Comparison of ENCODE assay signal across 14 cellular contexts in genomic region chr2:159795781-159796667, GRCh38. TPM values are rescaled to one million over a fixed set of nuclear protein-coding genes. Genes with fewer than 3 reads are reported as not detected.
DNase-seq lines count a peak whose midpoint lies in the region; ATAC-seq and TF ChIP-seq lines count a peak whose summit lies in the region.
"Had no signal": no experiment of that assay in that cellular context is flagged by ENCODE, and none has a peak within 500 bp of the region (broad histone marks: within the 10 kb centered on the region; RNA-seq: fewer than 3 reads in every experiment).

No MANE protein-coding gene starts in this region.

- H3K27ac ChIP-seq in right cardiac atrium (ENCODE audit: low read length), result no peak overlapping the region
- no peak overlapping the region for H3K27ac ChIP-seq in WERI-Rb-1
- H3K27ac ChIP-seq: neural progenitor cell had no signal

- H3K27me3 Mint-ChIP-seq in dendritic cell treated with granulocyte-macrophage colony-stimulating factor and Interleukin-4, amounts not matched to agents 40 ng/mL and 50 ng/mL, for 4 days, result no peaks in the 10 kb centered on the region
- H3K27me3 Mint-ChIP-seq in naive B cell, result peaks cover 0 to 6% (median 0%) of the 10 kb centered on the region in 3 donors
- peaks cover 46% of the 10 kb centered on the region for H3K27me3 Mint-ChIP-seq in activated CD8-positive, alpha-beta T cell treated with anti-CD3 and anti-CD28 coated beads, Interleukin-2, amount 10 ng/mL, durations not matched to agents 7 days and 5 days (ENCODE audit: low read depth)

- H3K27ac Mint-ChIP-seq in dendritic cell treated with granulocyte-macrophage colony-stimulating factor and Interleukin-4, amounts not matched to agents 40 ng/mL and 50 ng/mL, for 4 days, result peak overlapping the region; percentile 99
- H3K27ac Mint-ChIP-seq in naive B cell, result no peak overlapping the region
- no peak overlapping the region for H3K27ac Mint-ChIP-seq in activated CD8-positive, alpha-beta T cell treated with anti-CD3 and anti-CD28 coated beads, Interleukin-2, amount 10 ng/mL, durations not matched to agents 7 days and 5 days
- H3K27ac Mint-ChIP-seq: neural progenitor cell had no signal

- peaks cover 59% of the 10 kb centered on the region for H3K4me1 Mint-ChIP-seq in dendritic cell treated with granulocyte-macrophage colony-stimulating factor and Interleukin-4, amounts not matched to agents 40 ng/mL and 50 ng/mL, for 4 days (ENCODE audit: low read depth)
- H3K4me1 Mint-ChIP-seq in naive B cell, result peaks cover 8 to 16% (median 13%) of the 10 kb centered on the region in 3 donors
- peaks cover 14% of the 10 kb centered on the region for H3K4me1 Mint-ChIP-seq in activated CD8-positive, alpha-beta T cell treated with anti-CD3 and anti-CD28 coated beads, Interleukin-2, amount 10 ng/mL, durations not matched to agents 7 days and 5 days (ENCODE audit: low read depth)

- H3K27me3 ChIP-seq in right cardiac atrium (ENCODE audit: control insufficient read depth, insufficient read depth) (no peaks in the 10 kb centered on the region), WERI-Rb-1 (ENCODE audit: insufficient read depth, low read depth, severe bottlenecking) (no peaks in the 10 kb centered on the region)

- CTCF ChIA-PET in activated CD8-positive, alpha-beta T cell treated with anti-CD3 and anti-CD28 coated beads, Interleukin-2, amount 10 ng/mL, durations not matched to agents 7 days and 5 days (lab: Charles Lee), result interaction anchor here (1.5 to 2.0 kb wide), 2 partner anchors 11 to 13 kb away, joined by 3 to 6 read pairs; no protein-coding TSS in a partner anchor

- 65% methylated on average over 7 of the region's 7 CpGs for WGBS in right cardiac atrium

- TF ChIP-seq CTCF in WERI-Rb-1 (IDR thresholded peaks at IDR 0.05; ENCODE audit: low read depth, low read length), result no peak

- H3K36me3 ChIP-seq in WERI-Rb-1, result no peaks in the 10 kb centered on the region
- H3K36me3 ChIP-seq: neural progenitor cell had no signal

- no peak for DNase-seq in right cardiac atrium
- DNase-seq in Right ventricle myocardium inferior (ENCODE audit: missing footprints), result no peak
- DNase-seq in naive B cell, result no peak
- no peak for DNase-seq in globus pallidus (ENCODE audit: low spot score)
- DNase-seq in WERI-Rb-1, result no peak
- no peak for DNase-seq in activated CD8-positive, alpha-beta T cell treated with anti-CD3 and anti-CD28 coated beads, Interleukin-2, amount 10 ng/mL, durations not matched to agents 7 days and 5 days
- no peak for DNase-seq in NCI-H2227 treated with DMSO at 0.1 percent for 48 hours (lab: John Stamatoyannopoulos, UW)
- DNase-seq: activated naive CD4-positive, alpha-beta T cell treated with Interleukin-2 at 50 U/mL for 16 hours; NCI-H1048; stimulated activated CD4-positive, alpha-beta T cell treated with anti-CD3 and anti-CD28 coated beads, Interleukin-12 subunit alpha, Interleukin-12 subunit beta, amount 100 ng/mL, for 4 hours; T1000; trophoblast cell had no signal

- ATAC-seq in right cardiac atrium (no peak), Right ventricle myocardium inferior (no peak), naive B cell (ENCODE audit: low read depth in 2 of 2) (no peak)
- no peak for ATAC-seq in activated CD8-positive, alpha-beta T cell treated with anti-CD3 and anti-CD28 coated beads, Interleukin-2, amount 10 ng/mL, durations not matched to agents 7 days and 5 days

- POLR2A ChIA-PET in activated CD8-positive, alpha-beta T cell treated with anti-CD3 and anti-CD28 coated beads, Interleukin-2, amount 10 ng/mL, durations not matched to agents 7 days and 5 days (lab: Charles Lee), result no interaction called here

- H3K4me3 ChIP-seq in right cardiac atrium (ENCODE audit: low read length) (peak overlapping the region; percentile 44), WERI-Rb-1 (ENCODE audit: low read depth, low read length) (no peak overlapping the region)
- H3K4me3 ChIP-seq: neural progenitor cell had no signal

- H3K9me3 ChIP-seq in right cardiac atrium (ENCODE audit: control insufficient read depth, low read length), result no peaks in the 10 kb centered on the region
- no peaks in the 10 kb centered on the region for H3K9me3 ChIP-seq in WERI-Rb-1 (ENCODE audit: severe bottlenecking)

- intact Hi-C loops in right cardiac atrium (cut with DNase I), result no loop called here
- intact Hi-C loops in Right ventricle myocardium inferior (cut with DNase I), result loop anchor here (2.0 to 5.0 kb wide), 2 partner anchors 83 to 184 kb away; partner anchors contain the start of gene MARCHF7
- intact Hi-C loops in dendritic cell treated with granulocyte-macrophage colony-stimulating factor and Interleukin-4, amounts not matched to agents 40 ng/mL and 50 ng/mL, for 4 days (cut with micrococcal nuclease), result loop anchor here (5.0 kb wide), 1 partner anchor 84 kb away; the partner anchor contains the start of gene MARCHF7

- no peaks in the 10 kb centered on the region for H3K9me3 Mint-ChIP-seq in dendritic cell treated with granulocyte-macrophage colony-stimulating factor and Interleukin-4, amounts not matched to agents 40 ng/mL and 50 ng/mL, for 4 days
- H3K9me3 Mint-ChIP-seq in naive B cell, result no peaks in the 10 kb centered on the region
- no peaks in the 10 kb centered on the region for H3K9me3 Mint-ChIP-seq in activated CD8-positive, alpha-beta T cell treated with anti-CD3 and anti-CD28 coated beads, Interleukin-2, amount 10 ng/mL, durations not matched to agents 7 days and 5 days (ENCODE audit: insufficient read depth)
- H3K9me3 Mint-ChIP-seq: neural progenitor cell had no signal

- H3K4me3 Mint-ChIP-seq in dendritic cell treated with granulocyte-macrophage colony-stimulating factor and Interleukin-4, amounts not matched to agents 40 ng/mL and 50 ng/mL, for 4 days, result peak overlapping the region; percentile 92
- H3K4me3 Mint-ChIP-seq in naive B cell, result peak overlapping the region in 5 of 8 donors; percentile 26 to 95 (median 89)
- H3K4me3 Mint-ChIP-seq in activated CD8-positive, alpha-beta T cell treated with anti-CD3 and anti-CD28 coated beads, Interleukin-2, amount 10 ng/mL, durations not matched to agents 7 days and 5 days, result no peak overlapping the region

- H3K36me3 Mint-ChIP-seq in dendritic cell treated with granulocyte-macrophage colony-stimulating factor and Interleukin-4, amounts not matched to agents 40 ng/mL and 50 ng/mL, for 4 days (ENCODE audit: low read depth), result peaks cover 24% of the 10 kb centered on the region
- no peaks in the 10 kb centered on the region for H3K36me3 Mint-ChIP-seq in naive B cell
- H3K36me3 Mint-ChIP-seq in activated CD8-positive, alpha-beta T cell treated with anti-CD3 and anti-CD28 coated beads, Interleukin-2, amount 10 ng/mL, durations not matched to agents 7 days and 5 days (ENCODE audit: low read depth), result peaks cover 3% of the 10 kb centered on the region
- H3K36me3 Mint-ChIP-seq: neural progenitor cell had no signal

- H3K4me1 ChIP-seq in right cardiac atrium (ENCODE audit: control insufficient read depth, insufficient read depth, low read length), result no peaks in the 10 kb centered on the region
- H3K4me1 ChIP-seq: neural progenitor cell had no signal

RNA-seq across cellular contexts. Expression of gene CD302, which starts 2.0 kb away (rescaled TPM):
- total RNA-seq in right cardiac atrium (10 to 100 TPM; 26.4 to 33.7 (median 30.1) TPM), Right ventricle myocardium inferior (21.9 TPM)
- polyA plus RNA-seq in right cardiac atrium (23.8 TPM), naive B cell (ENCODE audit: low read depth in 6 of 6) (1 to 10 TPM in 2 of 6 donors, under 1 TPM in 4; 0.29 to 2.1 (median 0.70) TPM)
- under 1 TPM; 0.08 to 0.23 TPM for total RNA-seq in activated CD8-positive, alpha-beta T cell treated with anti-CD3 and anti-CD28 coated beads, Interleukin-2, amount 10 ng/mL, durations not matched to agents 7 days and 5 days

Comparison
In these comparisons a context has a peak if more than half of its experiments do, and no peak if none do; other contexts are left out.
1. intact Hi-C loops: an anchor here in Right ventricle myocardium inferior (2.0 to 5.0 kb wide) and dendritic cell treated with granulocyte-macrophage colony-stimulating factor and Interleukin-4, amounts not matched to agents 40 ng/mL and 50 ng/mL, for 4 days (5.0 kb wide); none called in right cardiac atrium.
2. RNA of gene CD302, which starts 2.0 kb away (total RNA-seq): 26.4 to 33.7 TPM in right cardiac atrium and 21.9 TPM in Right ventricle myocardium inferior (single experiment); 0.08 to 0.23 TPM in activated CD8-positive, alpha-beta T cell treated with anti-CD3 and anti-CD28 coated beads, Interleukin-2, amount 10 ng/mL, durations not matched to agents 7 days and 5 days; every median in the first group is over 10 times any median in the second.